ENCODE assay signal across 8 cellular contexts in the genomic region with DNA sequence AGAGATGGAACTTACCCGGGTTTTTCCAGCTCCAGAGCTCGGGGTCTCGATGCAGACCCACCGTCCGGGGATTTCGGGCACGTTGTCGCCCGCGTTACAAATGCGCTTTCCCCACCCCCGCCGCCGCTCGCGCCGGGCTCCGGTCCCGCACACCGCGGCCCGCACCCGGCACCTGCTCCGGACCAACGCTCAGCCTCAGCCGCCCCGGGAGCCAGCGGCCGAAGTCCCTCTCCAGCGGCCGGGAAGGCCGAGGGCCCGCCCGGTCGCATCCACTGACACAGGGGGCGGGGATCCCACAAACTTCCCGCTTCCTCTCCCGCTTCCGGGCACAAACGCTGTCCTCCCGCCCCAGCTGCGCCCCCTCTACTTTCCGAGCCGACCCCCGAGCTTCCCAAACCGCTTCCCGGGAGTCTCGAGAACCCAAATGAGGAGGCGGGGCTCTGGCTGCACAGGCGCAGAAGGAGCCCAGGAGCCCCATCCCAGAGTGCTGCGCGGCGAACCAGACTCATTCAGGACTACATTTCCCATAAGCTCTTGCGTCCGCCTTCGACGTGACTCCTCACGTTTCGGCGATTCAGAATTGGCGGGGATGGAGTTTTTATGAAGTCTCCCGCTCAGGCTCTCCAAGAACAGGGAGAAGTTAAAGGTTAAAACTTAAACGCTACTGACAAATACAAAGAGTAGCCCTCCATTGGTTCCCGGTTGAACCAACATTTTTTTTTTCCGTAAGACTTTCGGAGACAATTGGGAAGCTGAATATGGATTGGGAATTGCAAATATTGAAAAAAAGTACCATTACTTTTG. TPM values are rescaled to one million over a fixed set of nuclear protein-coding genes. Genes with fewer than 3 reads are reported as not detected.
DNase-seq lines count a peak whose midpoint lies in the region; ATAC-seq and TF ChIP-seq lines count a peak whose summit lies in the region.

Gene ZNF782, minus strand, starts transcription at position 442 of the 804 bp plus-strand sequence. CDS start 2,553 bp downstream, outside the sequence.

- POLR2A ChIA-PET in IMR-90 (lab: Charles Lee; ENCODE audit: unreplicated experiment) (no interaction called here), OCI-LY7 (lab: Charles Lee) (interaction anchor here (0.6 to 1.4 kb wide), 4 partner anchors 15 to 1117 kb away, joined by 3 to 7 read pairs (median 5); partner anchors contain the start of genes NCBP1 and TSTD2)

- peak within 1 kb of the TSS; percentile 95 for H3K4me2 ChIP-seq in IMR-90 (ENCODE audit: low read depth, low read length)
- peak within 1 kb of the TSS; percentile 79 for H3K4me2 ChIP-seq in OCI-LY7 (ENCODE audit: low read length)

- peaks cover under 1% of the 10 kb centered on the region; the same call in 1 of the 2 replicates for H3K9me3 ChIP-seq in IMR-90 (ENCODE audit: control insufficient read depth, insufficient read depth, low read length)
- H3K9me3 ChIP-seq in OCI-LY7 (ENCODE audit: low read length), result peaks cover 10% of the 10 kb centered on the region; the same call in 1 of the 2 replicates
- H3K9me3 ChIP-seq in mucosa of descending colon, result no peaks in the 10 kb centered on the region

- intact Hi-C loops in IMR-90 (cut with micrococcal nuclease), result loop anchor here (5.0 kb wide), 1 partner anchor 77 kb away; the partner anchor contains the start of gene ZNF510
- intact Hi-C loops in OCI-LY7 (cut with micrococcal nuclease; ENCODE audit: unreplicated experiment), result loop anchor here (5.0 to 10.0 kb wide), 3 partner anchors 77 to 561 kb away; partner anchors contain the start of genes TDRD7 and ZNF510
- intact Hi-C loops in mucosa of descending colon (cut with DNase I, micrococcal nuclease), result loop anchor here in 1 of 2 donors (10.0 kb wide), 1 partner anchor 541 kb away; no protein-coding TSS in a partner anchor

- H3K9ac ChIP-seq in IMR-90 (ENCODE audit: low read depth, low read length), result peak within 1 kb of the TSS; percentile 60

- H4K8ac ChIP-seq in IMR-90 (ENCODE audit: low read depth in 2 of 2, low read length in 2 of 2), result peak within 1 kb of the TSS in 1 of 2 experiments; percentile 49; a peak in 1 of 4 replicates

- H3K27ac ChIP-seq in IMR-90 (ENCODE audit: insufficient read depth, low read length) (peak within 1 kb of the TSS; percentile 31; the same call in 1 of the 2 replicates), OCI-LY7 (ENCODE audit: low read depth, low read length, poor library complexity, severe bottlenecking) (peak within 1 kb of the TSS; percentile 24)

- peak within 1 kb of the TSS; percentile 18 for H2BK5ac ChIP-seq in IMR-90 (ENCODE audit: low read depth, low read length, poor library complexity, severe bottlenecking)

- H3K79me2 ChIP-seq in OCI-LY7 (ENCODE audit: insufficient read depth, low read depth, low read length), result peaks cover 17% of the 10 kb centered on the region; the same call in 1 of the 2 replicates

- no TSS peak for BruUV-seq in IMR-90 (replicated peaks; lab: Mats Ljungman, UMichigan)
- BruUV-seq in OCI-LY7 (replicated peaks; lab: Mats Ljungman, UMichigan), result no TSS peak

- H3K4me1 ChIP-seq in IMR-90 (ENCODE audit: control insufficient read depth, insufficient read depth, low read length) (peaks cover 7% of the 10 kb centered on the region), OCI-LY7 (ENCODE audit: insufficient read depth, low read length, poor library complexity, severe bottlenecking) (peaks cover 18% of the 10 kb centered on the region), mucosa of descending colon (ENCODE audit: low read depth) (peaks cover 18% of the 10 kb centered on the region)

- H3K36me3 ChIP-seq in IMR-90 (ENCODE audit: control insufficient read depth, insufficient read depth, low read length) (no peaks in the 10 kb centered on the region), OCI-LY7 (ENCODE audit: insufficient read depth, low read length) (peaks cover 31% of the 10 kb centered on the region), mucosa of descending colon (ENCODE audit: low read depth) (no peaks in the 10 kb centered on the region)

- peak within 1 kb of the TSS; percentile 3 for H3K23ac ChIP-seq in IMR-90 (ENCODE audit: low read depth, low read length)

- peak; percentile 98 for DNase-seq in DMS 273 (lab: John Stamatoyannopoulos, UW; ENCODE audit: unreplicated experiment)
- peak; percentile 93 for DNase-seq in IMR-90
- peak; percentile 92 for DNase-seq in OCI-LY7 (ENCODE audit: low spot score)
- DNase-seq in activated T-cell treated with anti-CD3 and anti-CD28 coated beads for 4 hours, result peak; percentile 73
- peak; percentile 54 for DNase-seq in epithelial cell of proximal tubule (ENCODE audit: low read depth)
- peak; percentile 93 to 95 (median 94) for DNase-seq in mucosa of descending colon
- DNase-seq in stimulated activated CD8-positive, alpha-beta memory T cell treated with anti-CD3 and anti-CD28 coated beads, Interleukin-4, amount 100 ng/mL, for 1 hour (ENCODE audit: low read depth in 2 of 2, low spot score in 1 of 2), result peak; percentile 57 to 64

- dilution Hi-C loops in IMR-90 (cut with HindIII; ENCODE audit: low sequenced_read_pairs, unreplicated experiment), result no loop called here

- in situ Hi-C loops in IMR-90 (cut with MboI; ENCODE audit: low sequenced_read_pairs), result no loop called here

- peak; percentile 88 for ATAC-seq in GM21528 (IDR thresholded peaks at IDR 0.05; ENCODE audit: low FRiP score, unreplicated experiment)
- peak; percentile 96 for ATAC-seq in IMR-90 (ENCODE audit: low read depth)
- peak; percentile 97 for ATAC-seq in mucosa of descending colon

- no peak for TF ChIP-seq RAD21 in IMR-90 (IDR thresholded peaks at IDR 0.05; ENCODE audit: low read length)

- H4K91ac ChIP-seq in IMR-90 (ENCODE audit: insufficient read depth, low read depth, low read length), result no peak within 1 kb of the TSS

- TF ChIP-seq CTCF in IMR-90 (conservative IDR thresholded peaks at IDR 0.05; ENCODE audit: low read depth, low read length) (no peak), OCI-LY7 (conservative IDR thresholded peaks at IDR 0.05; ENCODE audit: low read length) (no peak), epithelial cell of proximal tubule (conservative IDR thresholded peaks at IDR 0.05; ENCODE audit: low read depth, low read length) (no peak), mucosa of descending colon (IDR thresholded peaks at IDR 0.05) (no peak)

- no peak within 1 kb of the TSS for H2AK5ac ChIP-seq in IMR-90 (ENCODE audit: low read depth, low read length)

- peak within 1 kb of the TSS; percentile 26; the same call in 1 of the 2 replicates for H3K56ac ChIP-seq in IMR-90 (ENCODE audit: extremely low read depth, insufficient read depth, low read length)

- H2BK20ac ChIP-seq in IMR-90 (ENCODE audit: low read depth, low read length), result no peak within 1 kb of the TSS

- H2AFZ ChIP-seq in IMR-90 (replicated peaks; ENCODE audit: low read length, poor library complexity) (peak within 1 kb of the TSS; percentile 96), OCI-LY7 (ENCODE audit: low read length) (peak within 1 kb of the TSS; percentile 97)

- CTCF ChIA-PET in IMR-90 (lab: Yijun Ruan, JAX), result interaction anchor here (0.6 to 0.7 kb wide), 2 partner anchors 11 to 367 kb away, joined by 3 read pairs; no protein-coding TSS in a partner anchor
- CTCF ChIA-PET in OCI-LY7 (lab: Charles Lee; ENCODE audit: unreplicated experiment), result no interaction called here

- H3K79me1 ChIP-seq in IMR-90 (ENCODE audit: low read depth in 1 of 2, low read length in 2 of 2), result peaks cover 16% of the 10 kb centered on the region in 2 experiments

- no peak within 1 kb of the TSS for H3K18ac ChIP-seq in IMR-90 (ENCODE audit: low read depth, low read length)

- no peak within 1 kb of the TSS for H2BK15ac ChIP-seq in IMR-90 (ENCODE audit: low read depth, low read length)

- H3K9me2 ChIP-seq in OCI-LY7 (ENCODE audit: insufficient read depth, low read length), result no peaks in the 10 kb centered on the region

- no peak within 1 kb of the TSS for H2BK120ac ChIP-seq in IMR-90 (ENCODE audit: low read depth, low read length)

- H4K5ac ChIP-seq in IMR-90 (ENCODE audit: low read depth, low read length), result no peak within 1 kb of the TSS

- peak within 1 kb of the TSS; percentile 58 for H3K4me3 ChIP-seq in IMR-90 (ENCODE audit: insufficient read depth, low read depth, low read length)
- peak within 1 kb of the TSS; percentile 90 for H3K4me3 ChIP-seq in OCI-LY7 (ENCODE audit: low read depth, low read length, poor library complexity, severe bottlenecking)
- peak within 1 kb of the TSS; percentile 81 for H3K4me3 ChIP-seq in epithelial cell of proximal tubule (ENCODE audit: low read depth, low read length)
- peak within 1 kb of the TSS; percentile 59 for H3K4me3 ChIP-seq in mucosa of descending colon

- peak within 1 kb of the TSS; percentile 84 for H2AK9ac ChIP-seq in IMR-90 (replicated peaks; ENCODE audit: low read depth, low read length, poor library complexity)

- H4K20me1 ChIP-seq in IMR-90 (ENCODE audit: insufficient read depth, low read length), result no peaks in the 10 kb centered on the region
- H4K20me1 ChIP-seq in OCI-LY7 (ENCODE audit: insufficient read depth, low read length), result 0 out of 2 replicates have a peak, but pooled peaks cover 13% of the 10 kb centered on the region

- H3K9me1 ChIP-seq in IMR-90 (ENCODE audit: insufficient read depth, low read length), result no peaks in the 10 kb centered on the region; the same call in 1 of the 2 replicates

- no peak within 1 kb of the TSS; the same call in 1 of the 2 replicates for H3K4ac ChIP-seq in IMR-90 (ENCODE audit: low read depth, low read length)

- TF ChIP-seq POLR2A in IMR-90 (IDR thresholded peaks at IDR 0.05; ENCODE audit: low read depth, low read length), result no peak

- no peak within 1 kb of the TSS; the same call in 1 of the 2 replicates for H3K14ac ChIP-seq in IMR-90 (replicated peaks; ENCODE audit: low read depth, low read length)

- WGBS in IMR-90 (ENCODE audit: extremely low coverage in 2 of 2, insufficient read length in 1 of 2), 2 experiments, result 0% methylated on average over 19 of the region's 66 CpGs; no CpG with 5 or more reads in 1 of the 2 experiments

- no peaks in the 10 kb centered on the region for H3K27me3 ChIP-seq in IMR-90 (ENCODE audit: control insufficient read depth, insufficient read depth, low read length)

TF ChIP-seq in IMR-90, 13 proteins besides CTCF, POLR2A, EP300 and RAD21:
- TF ChIP-seq RCOR1 (IDR thresholded peaks at IDR 0.05; ENCODE audit: insufficient replicate concordance, low read length) (no peak), MAZ (IDR thresholded peaks at IDR 0.05; ENCODE audit: borderline replicate concordance, low read depth, low read length) (no peak), BHLHE40 (IDR thresholded peaks at IDR 0.05; ENCODE audit: low read depth, low read length) (peak; percentile 97)

RNA-seq across cellular contexts. Expression of gene ZNF782, which starts in this region (rescaled TPM):
- total RNA-seq in IMR-90 (2012; rRNA removed) (3.1 and 4.3 TPM in 2 replicates), OCI-LY7 (2022) (10.2 and 11.2 TPM in 2 replicates), epithelial cell of proximal tubule (3.9 and 5.1 TPM in 2 replicates), mucosa of descending colon (1 to 10 TPM; 5.5 to 9.6 (median 8.2) TPM)
- 0.86 and 0.93 TPM in 2 replicates for polyA plus RNA-seq in IMR-90 (2012; rRNA removed)
- 0.34 and 0.37 TPM in 2 replicates for polyA plus RNA-seq in IMR-90 (2012; cell fraction: cytosol; rRNA removed)
- 0.50 and 3.0 TPM in 2 replicates for polyA plus RNA-seq in IMR-90 (2012; cell fraction: nucleus; rRNA removed; ENCODE audit: low replicate concordance)
- 8.6 and 14.3 TPM in 2 replicates for total RNA-seq in OCI-LY7 (2014; rRNA removed; shearing (Covaris generic))

Comparison
In these comparisons a context has a peak if more than half of its experiments do, and no peak if none do; other contexts are left out.
1. Peak in every context shown above with its lines: DNase-seq, ATAC-seq, H3K4me3 ChIP-seq and H3K27ac ChIP-seq.